ENCODE assay signal across 17 cellular contexts in the genomic region with DNA sequence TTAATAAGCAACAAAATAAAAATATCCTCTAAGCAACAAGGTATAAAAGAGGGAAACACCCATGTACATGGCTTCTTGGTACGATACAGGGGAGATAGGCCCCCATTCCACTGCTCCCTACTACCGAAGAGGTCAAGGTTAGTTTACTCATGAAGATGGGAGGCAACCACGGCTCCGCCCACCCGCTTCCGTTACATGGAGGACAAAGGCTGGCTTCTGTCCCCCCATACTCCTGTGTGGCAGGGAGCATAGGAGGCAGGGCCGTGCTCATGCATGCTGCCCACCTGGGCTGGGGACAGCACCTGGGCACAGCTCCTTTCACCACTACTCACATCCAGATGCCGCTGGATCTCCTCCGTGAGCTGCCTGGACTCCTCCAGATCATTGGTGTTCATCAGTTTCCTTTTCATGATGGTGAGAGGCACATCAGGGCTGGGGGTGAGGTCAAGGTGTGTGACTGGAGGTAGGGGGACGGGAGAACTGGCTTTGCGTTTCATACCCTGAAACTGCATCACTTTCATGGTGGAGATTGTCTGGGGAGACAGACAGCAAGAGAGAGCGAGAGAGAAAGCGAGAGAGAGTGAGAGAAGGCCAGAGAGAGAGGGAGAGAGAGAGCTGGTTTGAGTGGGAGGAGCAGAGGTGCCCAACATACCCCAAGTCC. TPM values are rescaled to one million over a fixed set of nuclear protein-coding genes. Genes with fewer than 3 reads are reported as not detected.
A peak's percentile ranks its signal among the peaks of the same experiment; 100 is the strongest.
DNase-seq lines count a peak whose midpoint lies in the region; ATAC-seq and TF ChIP-seq lines count a peak whose summit lies in the region.
"Had no signal": no experiment of that assay in that cellular context is flagged by ENCODE, and none has a peak within 500 bp of the region (broad histone marks: within the 10 kb centered on the region; RNA-seq: fewer than 3 reads in every experiment).

No MANE protein-coding gene starts in this region.

- no peak for DNase-seq in SK-N-SH
- DNase-seq in thyroid gland = no peak
- no peak for DNase-seq in activated naive CD8-positive, alpha-beta T cell treated with anti-CD3 and anti-CD28 coated beads for 36 hours
- DNase-seq in NCI-H1436 (lab: John Stamatoyannopoulos, UW) = no peak
- DNase-seq: H9, KBM-7, NCI-H1105 treated with DMSO at 0.1 percent for 48 hours, NCI-H187 treated with DMSO at 0.1 percent for 48 hours, NCI-H2171, NCI-H82, SHP77 treated with DMSO at 0.1 percent for 48 hours had no signal

- no peaks in the 10 kb centered on the region for H3K9me3 Mint-ChIP-seq in activated naive CD8-positive, alpha-beta T cell treated with anti-CD3 and anti-CD28 coated beads for 36 hours
- H3K9me3 Mint-ChIP-seq: H9 had no signal

- TF ChIP-seq POLR2A in thyroid gland (IDR thresholded peaks at IDR 0.05) = no peak

- H3K36me3 ChIP-seq in SK-N-SH (replicated peaks in 1 of 2; ENCODE audit: control insufficient read depth in 1 of 2, insufficient read depth in 2 of 2, low read length in 1 of 2) (peaks cover 0 to 4% of the 10 kb centered on the region in 2 experiments), mesodermal cell (ENCODE audit: control insufficient read depth, insufficient read depth, low read length) (peaks cover 63% of the 10 kb centered on the region), thyroid gland (peaks cover 24 to 32% of the 10 kb centered on the region in 2 donors)

- H3K4me3 ChIP-seq in SK-N-SH (ENCODE audit: low read depth in 2 of 2, low read length in 1 of 2) (no peak overlapping the region), mesodermal cell (ENCODE audit: extremely low read depth, insufficient read depth, low read length, poor library complexity, severe bottlenecking) (no peak overlapping the region), thyroid gland (replicated peaks in 1 of 3) (no peak overlapping the region)

- H3K4me1 Mint-ChIP-seq in activated naive CD8-positive, alpha-beta T cell treated with anti-CD3 and anti-CD28 coated beads for 36 hours = no peaks in the 10 kb centered on the region

- no peak overlapping the region for H3K4me3 Mint-ChIP-seq in activated naive CD8-positive, alpha-beta T cell treated with anti-CD3 and anti-CD28 coated beads for 36 hours
- H3K4me3 Mint-ChIP-seq: H9 had no signal

- WGBS in SK-N-SH (ENCODE audit: low lambda C conversion rate) = 95% methylated on average over 12 of the region's 13 CpGs
- WGBS in mesodermal cell (ENCODE audit: insufficient coverage in 2 of 2), 2 experiments = 93 to 96% methylated on average over 5 to 10 of the region's 13 CpGs
- 93 to 95% methylated on average over 13 of the region's 13 CpGs for WGBS in thyroid gland, 2 donors

- H3K27ac ChIP-seq in SK-N-SH (ENCODE audit: low read depth in 2 of 2, low read length in 1 of 2) = peak overlapping the region in 1 of 2 experiments; percentile 57; a peak in 2 of 4 replicates
- peak overlapping the region; percentile 86 for H3K27ac ChIP-seq in cingulate gyrus (ENCODE audit: low read depth, low read length)
- peak overlapping the region; percentile 85 for H3K27ac ChIP-seq in mesodermal cell (ENCODE audit: low read depth, low read length, severe bottlenecking)
- H3K27ac ChIP-seq in thyroid gland = peak overlapping the region; percentile 55 to 93 (median 70)
- H3K27ac ChIP-seq: 22Rv1, HL-60 had no signal

- intact Hi-C loops in thyroid gland (cut with DNase I) = no loop called here

- no peaks in the 10 kb centered on the region for H3K9me2 ChIP-seq in SK-N-SH

- no peaks in the 10 kb centered on the region for H3K27me3 ChIP-seq in SK-N-SH (ENCODE audit: insufficient read depth)
- H3K27me3 ChIP-seq in thyroid gland = no peaks in the 10 kb centered on the region

- CTCF ChIA-PET in SK-N-SH (lab: Yijun Ruan, JAX) = interaction anchor here (0.7 to 2.0 kb wide), 6 partner anchors 17 to 75 kb away, joined by 3 to 8 read pairs (median 3); no protein-coding TSS in a partner anchor

- TF ChIP-seq EP300 in SK-N-SH (IDR thresholded peaks at IDR 0.05; ENCODE audit: borderline replicate concordance in 1 of 2, low read depth in 1 of 2, low read length in 1 of 2) = no peak

- H3K27ac Mint-ChIP-seq in activated naive CD8-positive, alpha-beta T cell treated with anti-CD3 and anti-CD28 coated beads for 36 hours = no peak overlapping the region

- H3K9me3 ChIP-seq in SK-N-SH = no peaks in the 10 kb centered on the region
- H3K9me3 ChIP-seq in mesodermal cell (ENCODE audit: control insufficient read depth, low read length) = no peaks in the 10 kb centered on the region
- H3K9me3 ChIP-seq in thyroid gland = no peaks in the 10 kb centered on the region

- no peaks in the 10 kb centered on the region for H3K27me3 Mint-ChIP-seq in activated naive CD8-positive, alpha-beta T cell treated with anti-CD3 and anti-CD28 coated beads for 36 hours

- peaks cover 5% of the 10 kb centered on the region for H3F3A ChIP-seq in SK-N-SH (replicated peaks; ENCODE audit: insufficient read depth)

- ATAC-seq in SK-N-SH treated with all-trans-retinoic acid at 6 μM for 48 hours (no peak; the same call in 2 of the 3 replicates), GM18517 (IDR thresholded peaks at IDR 0.05; ENCODE audit: unreplicated experiment) (no peak)

- H4K20me1 ChIP-seq in SK-N-SH (ENCODE audit: insufficient read depth) = no peaks in the 10 kb centered on the region

- peak overlapping the region; percentile 11; the same call in 1 of the 2 replicates for H3K4me2 ChIP-seq in SK-N-SH

- H3K9ac ChIP-seq in SK-N-SH = no peak overlapping the region

- H3K36me3 Mint-ChIP-seq in activated naive CD8-positive, alpha-beta T cell treated with anti-CD3 and anti-CD28 coated beads for 36 hours = peaks cover 2% of the 10 kb centered on the region

- TF ChIP-seq CTCF in SK-N-SH (IDR thresholded peaks at IDR 0.05) = no peak
- TF ChIP-seq CTCF in thyroid gland (IDR thresholded peaks at IDR 0.05) = no peak

- H3K79me2 ChIP-seq in SK-N-SH (ENCODE audit: insufficient read depth) = no peaks in the 10 kb centered on the region

- POLR2A ChIA-PET in SK-N-SH (lab: Yijun Ruan, JAX) = no interaction called here

- no peak for TF ChIP-seq RAD21 in SK-N-SH (IDR thresholded peaks at IDR 0.05; ENCODE audit: low read length)

- H3K4me1 ChIP-seq in SK-N-SH (ENCODE audit: control insufficient read depth in 1 of 2, insufficient read depth in 2 of 2, low read depth in 1 of 2, low read length in 1 of 2) = 0 out of 4 replicates have a peak, but pooled peaks cover 0 to 8% of the 10 kb centered on the region in 2 experiments
- H3K4me1 ChIP-seq in mesodermal cell (ENCODE audit: control insufficient read depth, insufficient read depth, low read length, poor library complexity, severe bottlenecking) = peaks cover 14% of the 10 kb centered on the region
- peaks cover 10 to 12% of the 10 kb centered on the region in 2 donors for H3K4me1 ChIP-seq in thyroid gland

- H2AFZ ChIP-seq in SK-N-SH (ENCODE audit: low read depth) = no peak overlapping the region

TF ChIP-seq in SK-N-SH, 30 proteins besides CTCF, POLR2A, EP300 and RAD21 (continues in another document):
- TF ChIP-seq CHD2 (IDR thresholded peaks at IDR 0.05; ENCODE audit: low read length, partially characterized antibody) = no peak
- TF ChIP-seq ZBTB33 (IDR thresholded peaks at IDR 0.05; ENCODE audit: borderline replicate concordance, low read depth) = no peak
- TF ChIP-seq TCF12 (IDR thresholded peaks at IDR 0.05) = no peak
- TF ChIP-seq TEAD4 (IDR thresholded peaks at IDR 0.05; ENCODE audit: borderline replicate concordance, insufficient read depth) = no peak
- TF ChIP-seq FOSL2 (IDR thresholded peaks at IDR 0.05; ENCODE audit: borderline replicate concordance, low read depth) = no peak

TF ChIP-seq in SK-N-SH treated with all-trans-retinoic acid at 6 μM for 48 hours, 23 proteins besides CTCF, POLR2A, EP300 and RAD21 (continues in another document):
- no peak for TF ChIP-seq CSRNP3 (CRISPR knock-in tag; IDR thresholded peaks at IDR 0.05)
- TF ChIP-seq CREB5 (CRISPR knock-in tag; IDR thresholded peaks at IDR 0.05; ENCODE audit: low read depth) = no peak
- no peak for TF ChIP-seq ISL1 (CRISPR knock-in tag; IDR thresholded peaks at IDR 0.05)

RNA-seq across cellular contexts. Expression of gene LGMN, which starts 39.0 kb away (rescaled TPM):
- polyA plus RNA-seq in SK-N-SH (2012; rRNA removed) = 76.3 and 86.4 TPM in 2 replicates
- polyA plus RNA-seq in SK-N-SH (2012; cell fraction: cytosol; rRNA removed) = 52.6 and 71.0 TPM in 2 replicates
- polyA plus RNA-seq in SK-N-SH (2012; cell fraction: nucleus; rRNA removed) = 57.5 and 80.2 TPM in 2 replicates
- polyA plus RNA-seq in mesodermal cell (2013, experiment 1 of 2) = 157 TPM
- polyA plus RNA-seq in mesodermal cell (2013, experiment 2 of 2) = 140 TPM
- 100 to 1,000 TPM; 226 to 405 (median 297) TPM for total RNA-seq in thyroid gland
- 1 to 10 TPM; 2.1 to 3.7 TPM for total RNA-seq in activated naive CD8-positive, alpha-beta T cell treated with anti-CD3 and anti-CD28 coated beads for 36 hours

Comparison
In these comparisons a context has a peak if more than half of its experiments do, and no peak if none do; other contexts are left out.
1. RNA of gene LGMN, which starts 39.0 kb away (total RNA-seq): 226 to 405 TPM in thyroid gland; 2.1 to 3.7 TPM in activated naive CD8-positive, alpha-beta T cell treated with anti-CD3 and anti-CD28 coated beads for 36 hours; every median in the first group is over 10 times any median in the second.